In the genomic region with DNA sequence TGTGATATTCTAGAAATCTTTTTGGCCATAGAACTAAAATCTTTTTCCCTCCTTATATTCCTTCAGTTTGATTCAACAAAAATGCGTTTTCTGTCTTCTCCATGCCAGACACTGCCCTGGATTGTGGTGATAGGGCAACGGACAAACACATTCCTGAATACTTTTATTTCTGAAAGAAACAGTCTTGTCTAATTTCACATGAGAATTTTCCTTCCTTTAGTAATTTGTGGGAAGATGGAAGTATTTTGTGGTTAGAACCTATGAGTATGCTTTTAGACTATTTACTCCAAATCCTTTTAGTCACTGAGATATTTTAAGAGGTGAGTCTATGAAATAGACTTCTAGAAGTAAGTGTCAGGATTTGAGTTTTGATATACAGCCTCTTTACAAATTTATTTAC, we compare ENCODE assay signal across 15 cellular contexts.
DNase-seq lines count a peak whose midpoint lies in the region; ATAC-seq and TF ChIP-seq lines count a peak whose summit lies in the region.
"Had no signal": no experiment of that assay in that cellular context is flagged by ENCODE, and none has a peak within 500 bp of the region (broad histone marks: within the 10 kb centered on the region; RNA-seq: fewer than 3 reads in every experiment).

No MANE protein-coding gene starts in this region.

- ATAC-seq in SK-N-SH treated with all-trans-retinoic acid at 6 μM for 48 hours (peak; percentile 87), GM19455 (IDR thresholded peaks at IDR 0.05; ENCODE audit: unreplicated experiment) (no peak), HG03457 (IDR thresholded peaks at IDR 0.05; ENCODE audit: unreplicated experiment) (no peak)

- TF ChIP-seq CTCF in foreskin fibroblast (IDR thresholded peaks at IDR 0.05; ENCODE audit: low read depth, low read length), result no peak

- DNase-seq in GM03348 (ENCODE audit: low spot score), result peak; percentile 64
- peak; percentile 64 to 75 for DNase-seq in foreskin fibroblast
- DNase-seq in stromal cell of bone marrow (ENCODE audit: low read depth), result peak; percentile 79
- no peak for DNase-seq in epidermal melanocyte (ENCODE audit: insufficient read length, low spot score)
- no peak for DNase-seq in NCI-H526 treated with DMSO at 0.1 percent for 48 hours (lab: John Stamatoyannopoulos, UW)
- DNase-seq: activated naive CD4-positive, alpha-beta T cell treated with Interleukin-2 at 50 U/mL for 16 hours; Caco-2; cortex of kidney; kidney; naive B cell; NCI-H446 treated with DMSO at 0.1 percent for 48 hours had no signal

- H3K4me3 ChIP-seq in foreskin fibroblast (ENCODE audit: low read depth in 1 of 2, low read length in 2 of 2), result no peak overlapping the region
- H3K4me3 ChIP-seq: skin epidermis had no signal

TF ChIP-seq in SK-N-SH treated with all-trans-retinoic acid at 6 μM for 48 hours, 23 proteins besides CTCF, POLR2A, EP300 and RAD21:
- TF ChIP-seq ISL1 (CRISPR knock-in tag; IDR thresholded peaks at IDR 0.05) (peak; percentile 23; the same call in 1 of the 2 replicates), CSDC2 (CRISPR knock-in tag; IDR thresholded peaks at IDR 0.05) (no peak), GLIS3 (CRISPR knock-in tag; IDR thresholded peaks at IDR 0.05) (no peak), ZFP30 (CRISPR knock-in tag; IDR thresholded peaks at IDR 0.05) (no peak)
TF ChIP-seq in SK-N-SH treated with all-trans-retinoic acid at 6 μM for 48 hours: peak in this region for 1.

Comparison
In these comparisons a context has a peak if more than half of its experiments do, and no peak if none do; other contexts are left out.
1. DNase-seq: peak in GM03348 (single experiment), foreskin fibroblast (2 of 2) and stromal cell of bone marrow (single experiment); none in epidermal melanocyte (single experiment) and NCI-H526 treated with DMSO at 0.1 percent for 48 hours (single experiment).